ENCODE assay signal across 11 cellular contexts in genomic region chr2:69774984-69775982, GRCh38. TPM values are rescaled to one million over a fixed set of nuclear protein-coding genes. Genes with fewer than 3 reads are reported as not detected.
DNase-seq lines count a peak whose midpoint lies in the region; ATAC-seq and TF ChIP-seq lines count a peak whose summit lies in the region.
"Had no signal": no experiment of that assay in that cellular context is flagged by ENCODE, and none has a peak within 500 bp of the region (broad histone marks: within the 10 kb centered on the region; RNA-seq: fewer than 3 reads in every experiment).

No MANE protein-coding gene starts in this region.

- H3K4me2 ChIP-seq in GM23338 = no peak overlapping the region

- no peak overlapping the region for H2AFZ ChIP-seq in GM23338

- peak; percentile 43 for DNase-seq in GM13977 (ENCODE audit: low spot score)
- DNase-seq in GM23338 (ENCODE audit: low spot score) = no peak
- DNase-seq in activated naive CD8-positive, alpha-beta T cell treated with anti-CD3 and anti-CD28 coated beads, Interleukin-2, amount 10 ng/mL, durations not matched to agents 7 days and 5 days = no peak
- DNase-seq in osteocyte (ENCODE audit: extremely low spot score, unreplicated experiment) = no peak
- no peak for DNase-seq in NCI-H345 treated with DMSO at 0.1 percent for 48 hours (lab: John Stamatoyannopoulos, UW; ENCODE audit: unreplicated experiment)
- DNase-seq in NCI-H748 (lab: John Stamatoyannopoulos, UW; ENCODE audit: unreplicated experiment) = no peak
- DNase-seq in Right ventricle myocardium inferior (ENCODE audit: missing footprints) = no peak
- DNase-seq: glutamatergic neuron, NCI-H1048 had no signal

- H3K4me3 ChIP-seq in GM23338 = no peak overlapping the region

- H3F3A ChIP-seq in GM23338 (replicated peaks; ENCODE audit: low read depth) = no peaks in the 10 kb centered on the region

- H3K27me3 Mint-ChIP-seq in GM23338 (ENCODE audit: insufficient read depth, low read depth, poor library complexity) = peaks cover 6% of the 10 kb centered on the region
- H3K27me3 Mint-ChIP-seq in activated naive CD8-positive, alpha-beta T cell treated with anti-CD3 and anti-CD28 coated beads, Interleukin-2, amount 10 ng/mL, durations not matched to agents 7 days and 5 days = no peaks in the 10 kb centered on the region
- H3K27me3 Mint-ChIP-seq in osteocyte (ENCODE audit: unreplicated experiment) = no peaks in the 10 kb centered on the region

- H3K4me1 Mint-ChIP-seq in GM23338 (peaks cover 62% of the 10 kb centered on the region), osteocyte (ENCODE audit: unreplicated experiment) (peaks cover 36% of the 10 kb centered on the region)
- H3K4me1 Mint-ChIP-seq in activated naive CD8-positive, alpha-beta T cell treated with anti-CD3 and anti-CD28 coated beads, Interleukin-2, amount 10 ng/mL, durations not matched to agents 7 days and 5 days = peaks cover 39% of the 10 kb centered on the region

- peaks cover 52% of the 10 kb centered on the region for H3K4me1 ChIP-seq in GM23338 (ENCODE audit: insufficient read depth)

- POLR2A ChIA-PET in activated naive CD8-positive, alpha-beta T cell treated with anti-CD3 and anti-CD28 coated beads, Interleukin-2, amount 10 ng/mL, durations not matched to agents 7 days and 5 days (lab: Charles Lee) = interaction anchor here (0.6 to 1.2 kb wide), 2 partner anchors 30 to 54 kb away, joined by 3 to 4 read pairs; partner anchors contain the start of gene GMCL1

- H3K36me3 ChIP-seq in GM23338 (ENCODE audit: insufficient read depth) = no peaks in the 10 kb centered on the region
- H3K36me3 ChIP-seq: neutrophil had no signal

- H3K27ac Mint-ChIP-seq in GM23338 = no peak overlapping the region
- H3K27ac Mint-ChIP-seq in activated naive CD8-positive, alpha-beta T cell treated with anti-CD3 and anti-CD28 coated beads, Interleukin-2, amount 10 ng/mL, durations not matched to agents 7 days and 5 days = peak overlapping the region; percentile 78
- peak overlapping the region; percentile 32 for H3K27ac Mint-ChIP-seq in osteocyte (ENCODE audit: unreplicated experiment)

- no peaks in the 10 kb centered on the region; the same call in 2 of the 3 replicates for H3K36me3 Mint-ChIP-seq in GM23338 (ENCODE audit: low read depth)
- H3K36me3 Mint-ChIP-seq in activated naive CD8-positive, alpha-beta T cell treated with anti-CD3 and anti-CD28 coated beads, Interleukin-2, amount 10 ng/mL, durations not matched to agents 7 days and 5 days = peaks cover 21% of the 10 kb centered on the region
- no peaks in the 10 kb centered on the region for H3K36me3 Mint-ChIP-seq in osteocyte (ENCODE audit: unreplicated experiment)

- in situ Hi-C loops in GM13977 (cut with MboI; ENCODE audit: low pct_unique_long_range_greater_than_20kb, low sequenced_read_pairs, unreplicated experiment) = no loop called here

- intact Hi-C loops in Right ventricle myocardium inferior (cut with DNase I) = no loop called here

- H3K9me3 Mint-ChIP-seq in GM23338 (peaks cover 8% of the 10 kb centered on the region; the same call in 2 of the 3 replicates), osteocyte (ENCODE audit: unreplicated experiment) (no peaks in the 10 kb centered on the region)
- peaks cover 7% of the 10 kb centered on the region for H3K9me3 Mint-ChIP-seq in activated naive CD8-positive, alpha-beta T cell treated with anti-CD3 and anti-CD28 coated beads, Interleukin-2, amount 10 ng/mL, durations not matched to agents 7 days and 5 days

- H3K4me3 Mint-ChIP-seq in GM23338 (no peak overlapping the region), osteocyte (ENCODE audit: unreplicated experiment) (no peak overlapping the region)
- H3K4me3 Mint-ChIP-seq in activated naive CD8-positive, alpha-beta T cell treated with anti-CD3 and anti-CD28 coated beads, Interleukin-2, amount 10 ng/mL, durations not matched to agents 7 days and 5 days = peak overlapping the region; percentile 64

- no peaks in the 10 kb centered on the region for H4K20me1 ChIP-seq in GM23338 (replicated peaks; ENCODE audit: insufficient read depth)

- no peak for ATAC-seq in GM23338
- ATAC-seq in activated naive CD8-positive, alpha-beta T cell treated with anti-CD3 and anti-CD28 coated beads, Interleukin-2, amount 10 ng/mL, durations not matched to agents 7 days and 5 days (ENCODE audit: low read depth) = peak; percentile 84
- no peak for ATAC-seq in GM21723 (IDR thresholded peaks at IDR 0.05; ENCODE audit: unreplicated experiment)
- ATAC-seq in Right ventricle myocardium inferior = no peak

- no peaks in the 10 kb centered on the region for H3K27me3 ChIP-seq in GM23338 (ENCODE audit: insufficient read depth)
- H3K27me3 ChIP-seq: neutrophil had no signal

- H3K27ac ChIP-seq in GM23338 (ENCODE audit: low read depth) = peak overlapping the region; percentile 72; the same call in 1 of the 2 replicates
- H3K27ac ChIP-seq: neutrophil had no signal

- H3K9me2 ChIP-seq in GM23338 (ENCODE audit: insufficient read depth) = no peaks in the 10 kb centered on the region

- TF ChIP-seq CTCF in GM13977 (IDR thresholded peaks at IDR 0.05; ENCODE audit: extremely low read depth, insufficient read depth, missing control alignments) (no peak), GM23338 (conservative IDR thresholded peaks at IDR 0.05; ENCODE audit: low read depth in 2 of 2) (no peak), osteocyte (IDR thresholded peaks at IDR 0.05) (no peak)

- no peaks in the 10 kb centered on the region for H3K79me2 ChIP-seq in GM23338 (replicated peaks; ENCODE audit: insufficient read depth)

TF ChIP-seq in GM23338, 12 proteins besides CTCF, POLR2A, EP300 and RAD21 (continues in another document):
- TF ChIP-seq REST (IDR thresholded peaks at IDR 0.05; ENCODE audit: unreplicated experiment) = no peak
- TF ChIP-seq NANOG (IDR thresholded peaks at IDR 0.05; ENCODE audit: borderline replicate concordance) = no peak
- TF ChIP-seq POLR2AphosphoS5 (IDR thresholded peaks at IDR 0.05; ENCODE audit: low read depth) = no peak
- no peak for TF ChIP-seq ZNF114 (CRISPR knock-in tag; IDR thresholded peaks at IDR 0.05)
- TF ChIP-seq STAT1 (IDR thresholded peaks at IDR 0.05; ENCODE audit: unreplicated experiment) = no peak
- TF ChIP-seq ETS1 (IDR thresholded peaks at IDR 0.05) = no peak
- TF ChIP-seq EZH2phosphoT487 (IDR thresholded peaks at IDR 0.05; ENCODE audit: unreplicated experiment) = no peak
- TF ChIP-seq ZNF331 (CRISPR knock-in tag; IDR thresholded peaks at IDR 0.05; ENCODE audit: low read depth) = no peak
- no peak for TF ChIP-seq JUNB (IDR thresholded peaks at IDR 0.05; ENCODE audit: unreplicated experiment)
- TF ChIP-seq EZH2 (IDR thresholded peaks at IDR 0.05; ENCODE audit: low read depth, unreplicated experiment) = no peak
- no peak for TF ChIP-seq CREB1 (CRISPR knock-in tag; IDR thresholded peaks at IDR 0.05; ENCODE audit: low read depth)

RNA-seq across cellular contexts. Expression of gene ANXA4, which starts 33.3 kb away (rescaled TPM):
- 5.8 and 6.7 TPM in 2 replicates for total RNA-seq in GM23338 (2014; rRNA removed; shearing (Covaris generic))
- polyA plus RNA-seq in GM23338 (2016; fragmentation: Nextera tagmentation; extraction: Ambion mirVana) = 11.5 and 12.3 TPM in 2 replicates
- total RNA-seq in activated naive CD8-positive, alpha-beta T cell treated with anti-CD3 and anti-CD28 coated beads, Interleukin-2, amount 10 ng/mL, durations not matched to agents 7 days and 5 days = 10 to 100 TPM; 40.9 to 41.2 TPM
- total RNA-seq in osteocyte = 76.6 and 81.5 TPM in 2 replicates
- 27.5 TPM for total RNA-seq in Right ventricle myocardium inferior

RNA-seq across cellular contexts. Expression of gene GMCL1, which starts 54.2 kb away (rescaled TPM):
- 26.9 and 27.3 TPM in 2 replicates for total RNA-seq in GM23338 (2014; rRNA removed; shearing (Covaris generic))
- polyA plus RNA-seq in GM23338 (2016; fragmentation: Nextera tagmentation; extraction: Ambion mirVana) = 27.0 and 27.7 TPM in 2 replicates
- 10 to 100 TPM; 26.0 to 30.0 TPM for total RNA-seq in activated naive CD8-positive, alpha-beta T cell treated with anti-CD3 and anti-CD28 coated beads, Interleukin-2, amount 10 ng/mL, durations not matched to agents 7 days and 5 days
- total RNA-seq in osteocyte (14.1 and 16.1 TPM in 2 replicates), Right ventricle myocardium inferior (4.3 TPM)
